Comparison of ENCODE assay signal across 8 cellular contexts in genomic region chrX:134990475-134991473, GRCh38. TPM values are rescaled to one million over a fixed set of nuclear protein-coding genes. Genes with fewer than 3 reads are reported as not detected.
DNase-seq lines count a peak whose midpoint lies in the region; ATAC-seq and TF ChIP-seq lines count a peak whose summit lies in the region.

Gene SMIM10, plus strand, starts transcription at chrX:134990991. Its CDS starts 105 bp downstream, at chrX:134991096.

- POLR2A ChIA-PET in CD8-positive, alpha-beta memory T cell (lab: Charles Lee), result no interaction called here

- no peaks in the 10 kb centered on the region for H3K27me3 ChIP-seq in CD8-positive, alpha-beta memory T cell (ENCODE audit: insufficient read depth, low read length, poor library complexity, severe bottlenecking)
- no peaks in the 10 kb centered on the region for H3K27me3 ChIP-seq in right cardiac atrium (ENCODE audit: control insufficient read depth, insufficient read depth)
- H3K27me3 ChIP-seq in psoas muscle (ENCODE audit: insufficient read depth in 3 of 3, low read length in 2 of 3), result peaks cover 0 to 7% (median 0%) of the 10 kb centered on the region in 3 donors

- TF ChIP-seq CTCF in psoas muscle (IDR thresholded peaks at IDR 0.05), result no peak
- no peak for TF ChIP-seq CTCF in GM13977 (IDR thresholded peaks at IDR 0.05; ENCODE audit: extremely low read depth, insufficient read depth, missing control alignments)

- CTCF ChIA-PET in CD8-positive, alpha-beta memory T cell (lab: Charles Lee), result no interaction called here

- no peak within 1 kb of the TSS for H3K27ac ChIP-seq in CD8-positive, alpha-beta memory T cell (ENCODE audit: low read depth, low read length)
- H3K27ac ChIP-seq in right cardiac atrium (ENCODE audit: low read length), result no peak within 1 kb of the TSS
- H3K27ac ChIP-seq in psoas muscle, result peak within 1 kb of the TSS; percentile 8

- no peaks in the 10 kb centered on the region for H3K36me3 Mint-ChIP-seq in CD8-positive, alpha-beta memory T cell

- no peak within 1 kb of the TSS for H3K4me3 ChIP-seq in CD8-positive, alpha-beta memory T cell (ENCODE audit: low read length)
- H3K4me3 ChIP-seq in right cardiac atrium (ENCODE audit: low read length) (peak within 1 kb of the TSS; percentile 68), psoas muscle (peak within 1 kb of the TSS; percentile 68)

- in situ Hi-C loops in GM13977 (cut with MboI; ENCODE audit: low pct_unique_long_range_greater_than_20kb, low sequenced_read_pairs, unreplicated experiment), result no loop called here

- H3K9me3 ChIP-seq in CD8-positive, alpha-beta memory T cell (ENCODE audit: low read length), result no peaks in the 10 kb centered on the region
- no peaks in the 10 kb centered on the region for H3K9me3 ChIP-seq in right cardiac atrium (ENCODE audit: control insufficient read depth, low read length)
- no peaks in the 10 kb centered on the region for H3K9me3 ChIP-seq in psoas muscle

- H3K4me1 ChIP-seq in CD8-positive, alpha-beta memory T cell (ENCODE audit: insufficient read depth, low read length), result no peaks in the 10 kb centered on the region
- H3K4me1 ChIP-seq in right cardiac atrium (ENCODE audit: control insufficient read depth, insufficient read depth, low read length) (no peaks in the 10 kb centered on the region), psoas muscle (no peaks in the 10 kb centered on the region)

- peaks cover 0 to 10% (median 3%) of the 10 kb centered on the region in 3 donors for H3K4me1 Mint-ChIP-seq in CD8-positive, alpha-beta memory T cell

- DNase-seq in CD8-positive, alpha-beta memory T cell, result peak in 3 of 5 donors; percentile 2 to 43 (median 7)
- DNase-seq in OCI-M1 (lab: John Stamatoyannopoulos, UW) (peak; percentile 91), amniotic epithelial cell (ENCODE audit: low read depth) (peak; percentile 85), right cardiac atrium (peak; percentile 87 to 94 (median 93)), psoas muscle (peak; percentile 83 to 88), SHP77 treated with DMSO at 0.1 percent for 48 hours (lab: John Stamatoyannopoulos, UW) (no peak), GM13977 (ENCODE audit: low spot score) (no peak)

- H3K27me3 Mint-ChIP-seq in CD8-positive, alpha-beta memory T cell, result peaks cover 17 to 29% of the 10 kb centered on the region in 2 donors

- H3K9me3 Mint-ChIP-seq in CD8-positive, alpha-beta memory T cell, result no peaks in the 10 kb centered on the region

- H3K27ac Mint-ChIP-seq in CD8-positive, alpha-beta memory T cell, result no peak within 1 kb of the TSS

- intact Hi-C loops in right cardiac atrium (cut with DNase I), result no loop called here
- intact Hi-C loops in psoas muscle (cut with DNase I), result no loop called here

- 5% methylated on average over 49 of the region's 49 CpGs for WGBS in right cardiac atrium
- WGBS in psoas muscle, 3 donors, result 6 to 40% (median 17%) methylated on average over 20 to 49 of the region's 49 CpGs

- H3K4me3 Mint-ChIP-seq in CD8-positive, alpha-beta memory T cell, result peak within 1 kb of the TSS; percentile 9 to 79 (median 63)

- ATAC-seq in GM21825 (IDR thresholded peaks at IDR 0.05; ENCODE audit: unreplicated experiment) (peak; percentile 65), right cardiac atrium (peak; percentile 99), psoas muscle (peak; percentile 48 to 92 (median 84))

- H3K36me3 ChIP-seq in CD8-positive, alpha-beta memory T cell (ENCODE audit: insufficient read depth, low read length), result no peaks in the 10 kb centered on the region
- no peaks in the 10 kb centered on the region for H3K36me3 ChIP-seq in psoas muscle (ENCODE audit: insufficient read depth in 1 of 2, low read depth in 1 of 2)

RNA-seq across cellular contexts. Expression of gene SMIM10, which starts in this region (rescaled TPM):
- total RNA-seq in CD8-positive, alpha-beta memory T cell, result 1 to 10 TPM; 1.3 to 1.4 TPM
- 0.36 TPM for polyA plus RNA-seq in CD8-positive, alpha-beta memory T cell
- total RNA-seq in right cardiac atrium, result 10 to 100 TPM in 1 of 4 donors, 1 to 10 TPM in 3; 5.7 to 11.1 (median 8.1) TPM
- 12.6 TPM for polyA plus RNA-seq in right cardiac atrium
- total RNA-seq in psoas muscle, result 1 to 10 TPM; 1.6 to 2.1 (median 2.0) TPM
- polyA plus RNA-seq in psoas muscle, result 1 to 10 TPM; 1.7 to 2.7 (median 2.6) TPM

Comparison
In these comparisons a context has a peak if more than half of its experiments do, and no peak if none do; other contexts are left out.
1. DNase-seq: peak in CD8-positive, alpha-beta memory T cell (3 of 5), OCI-M1 (single experiment), amniotic epithelial cell (single experiment), right cardiac atrium (3 of 3) and psoas muscle (2 of 2); none in SHP77 treated with DMSO at 0.1 percent for 48 hours (single experiment) and GM13977 (single experiment).
2. Peak in every context shown above with its lines, with median percentiles within 50 percentile points of each other: ATAC-seq.